Comparison of ENCODE assay signal across 1 cellular context in genomic region chr20:31949877-31950646, GRCh38.
TF ChIP-seq lines count a peak whose summit lies in the region.

No MANE protein-coding gene starts in this region.

TF ChIP-seq in K562, 482 proteins besides CTCF, POLR2A, EP300 and RAD21 (continued from another document and continues in another):
- TF ChIP-seq ZNF609 (CRISPR knock-in tag; IDR thresholded peaks at IDR 0.05; ENCODE audit: borderline replicate concordance): no peak
- TF ChIP-seq AFF4 (CRISPR knock-in tag; IDR thresholded peaks at IDR 0.05): no peak
- TF ChIP-seq MXI1 (IDR thresholded peaks at IDR 0.05; ENCODE audit: low read depth, low read length): no peak; the same call in 1 of the 2 replicates
- TF ChIP-seq ZNF274 (IDR thresholded peaks at IDR 0.05; ENCODE audit: borderline replicate concordance, low read depth, low read length): no peak
- TF ChIP-seq ZFP91 (CRISPR knock-in tag; IDR thresholded peaks at IDR 0.05): 0 out of 2 replicates have a peak, but pooled peaks have one; percentile 23
- no peak for TF ChIP-seq ZNF518B (CRISPR knock-in tag; IDR thresholded peaks at IDR 0.05)
- TF ChIP-seq CBFB (CRISPR knock-in tag; IDR thresholded peaks at IDR 0.05): no peak
- TF ChIP-seq FOXK2 (conservative IDR thresholded peaks at IDR 0.05 in 1 of 2, IDR thresholded peaks at IDR 0.05 in 1 of 2; ENCODE audit: low read depth in 2 of 2): no peak
- no peak for TF ChIP-seq GABPA (tag; conservative IDR thresholded peaks at IDR 0.05; ENCODE audit: low read depth)
- TF ChIP-seq ZNF79 (CRISPR knock-in tag; IDR thresholded peaks at IDR 0.05; ENCODE audit: low read depth): no peak
- no peak for TF ChIP-seq SNIP1 (IDR thresholded peaks at IDR 0.05; ENCODE audit: low read depth)
- no peak for TF ChIP-seq THRA (IDR thresholded peaks at IDR 0.05)
- TF ChIP-seq NR3C1 (CRISPR knock-in tag; IDR thresholded peaks at IDR 0.05): no peak
- TF ChIP-seq ZBTB34 (CRISPR knock-in tag; IDR thresholded peaks at IDR 0.05): no peak
- peak; percentile 45; the same call in 1 of the 2 replicates for TF ChIP-seq PHB2 (IDR thresholded peaks at IDR 0.05; ENCODE audit: low read depth)
- TF ChIP-seq ARID4B (CRISPR knock-in tag; IDR thresholded peaks at IDR 0.05): peak; percentile 53; the same call in 1 of the 2 replicates
- TF ChIP-seq PPARD (CRISPR knock-in tag; IDR thresholded peaks at IDR 0.05): no peak
- TF ChIP-seq NCOA2 (IDR thresholded peaks at IDR 0.05; ENCODE audit: partially characterized antibody in 2 of 2): no peak
- TF ChIP-seq BRF2 (IDR thresholded peaks at IDR 0.05; ENCODE audit: borderline replicate concordance, insufficient read depth, insufficient read length): no peak
- no peak for TF ChIP-seq XRCC3 (IDR thresholded peaks at IDR 0.05)
- TF ChIP-seq KLF6 (CRISPR knock-in tag; IDR thresholded peaks at IDR 0.05; ENCODE audit: borderline replicate concordance): no peak
- TF ChIP-seq BACH1 (tag; IDR thresholded peaks at IDR 0.05): no peak
- no peak for TF ChIP-seq ZNF511 (CRISPR knock-in tag; IDR thresholded peaks at IDR 0.05)
- no peak for TF ChIP-seq PRMT5 (CRISPR knock-in tag; IDR thresholded peaks at IDR 0.05)
- TF ChIP-seq MTF1 (CRISPR knock-in tag; IDR thresholded peaks at IDR 0.05; ENCODE audit: borderline replicate concordance): no peak
- TF ChIP-seq ELF1 (tag; IDR thresholded peaks at IDR 0.05): no peak
- no peak for TF ChIP-seq ZNF197 (CRISPR knock-in tag; IDR thresholded peaks at IDR 0.05; ENCODE audit: low read depth)
- no peak for TF ChIP-seq JUNB (CRISPR knock-in tag; conservative IDR thresholded peaks at IDR 0.05)
- TF ChIP-seq EHMT2 (IDR thresholded peaks at IDR 0.05): no peak
- TF ChIP-seq CHD2 (IDR thresholded peaks at IDR 0.05; ENCODE audit: low read depth, low read length): no peak
- no peak for TF ChIP-seq PYGO2 (tag; IDR thresholded peaks at IDR 0.05)
- peak; percentile 96 for TF ChIP-seq CBFA2T3 (IDR thresholded peaks at IDR 0.05)
- no peak for TF ChIP-seq HDAC8 (tag; IDR thresholded peaks at IDR 0.05)
- TF ChIP-seq PREB (CRISPR knock-in tag; IDR thresholded peaks at IDR 0.05): no peak
